ENCODE assay signal across 10 cellular contexts in genomic region chr10:17006631-17007161, GRCh38.
DNase-seq lines count a peak whose midpoint lies in the region; ATAC-seq and TF ChIP-seq lines count a peak whose summit lies in the region.
"Had no signal": no experiment of that assay in that cellular context is flagged by ENCODE, and none has a peak within 500 bp of the region (broad histone marks: within the 10 kb centered on the region; RNA-seq: fewer than 3 reads in every experiment).

No MANE protein-coding gene starts in this region.

- no peak for TF ChIP-seq POLR2A in gastroesophageal sphincter (IDR thresholded peaks at IDR 0.05)

- DNase-seq in Daoy (ENCODE audit: low read depth) (peak; percentile 78), renal cortical epithelial cell (ENCODE audit: low read depth) (peak; percentile 78), NCI-H526 (lab: John Stamatoyannopoulos, UW) (no peak)
- DNase-seq: activated T-cell treated with anti-CD3 and anti-CD28 coated beads, Interleukin-2, amount 50 U/mL, for 1 hour; OCI-M1 had no signal

- TF ChIP-seq EP300 in gastroesophageal sphincter (IDR thresholded peaks at IDR 0.05): no peak

- peaks cover 12 to 73% (median 23%) of the 10 kb centered on the region in 3 donors for H3K4me1 ChIP-seq in gastroesophageal sphincter

- H3K27me3 ChIP-seq in gastroesophageal sphincter: no peaks in the 10 kb centered on the region

- 72 to 86% methylated on average over 3 to 4 of the region's 8 CpGs for WGBS in gastroesophageal sphincter (ENCODE audit: low coverage in 1 of 2), 2 donors

- ATAC-seq in gastroesophageal sphincter (no peak), HG02973 (IDR thresholded peaks at IDR 0.05; ENCODE audit: unreplicated experiment) (no peak), HG02678 (IDR thresholded peaks at IDR 0.05; ENCODE audit: unreplicated experiment) (no peak), HG03196 (IDR thresholded peaks at IDR 0.05; ENCODE audit: unreplicated experiment) (no peak)

- TF ChIP-seq CTCF in VCaP (conservative IDR thresholded peaks at IDR 0.05) (no peak), gastroesophageal sphincter (IDR thresholded peaks at IDR 0.05) (no peak)

- no peaks in the 10 kb centered on the region for H3K9me3 ChIP-seq in gastroesophageal sphincter

- no peak overlapping the region for H3K4me3 ChIP-seq in gastroesophageal sphincter

- no peaks in the 10 kb centered on the region for H3K36me3 ChIP-seq in gastroesophageal sphincter

- H3K27ac ChIP-seq in VCaP (peak overlapping the region; percentile 45), gastroesophageal sphincter (peak overlapping the region in 3 of 4 donors; percentile 48 to 68 (median 66))

Comparison
In these comparisons a context has a peak if more than half of its experiments do, and no peak if none do; other contexts are left out.
1. DNase-seq: peak in Daoy (single experiment) and renal cortical epithelial cell (single experiment); none in NCI-H526 (0 of 2).